Comparison of ENCODE assay signal across 8 cellular contexts in the genomic region with DNA sequence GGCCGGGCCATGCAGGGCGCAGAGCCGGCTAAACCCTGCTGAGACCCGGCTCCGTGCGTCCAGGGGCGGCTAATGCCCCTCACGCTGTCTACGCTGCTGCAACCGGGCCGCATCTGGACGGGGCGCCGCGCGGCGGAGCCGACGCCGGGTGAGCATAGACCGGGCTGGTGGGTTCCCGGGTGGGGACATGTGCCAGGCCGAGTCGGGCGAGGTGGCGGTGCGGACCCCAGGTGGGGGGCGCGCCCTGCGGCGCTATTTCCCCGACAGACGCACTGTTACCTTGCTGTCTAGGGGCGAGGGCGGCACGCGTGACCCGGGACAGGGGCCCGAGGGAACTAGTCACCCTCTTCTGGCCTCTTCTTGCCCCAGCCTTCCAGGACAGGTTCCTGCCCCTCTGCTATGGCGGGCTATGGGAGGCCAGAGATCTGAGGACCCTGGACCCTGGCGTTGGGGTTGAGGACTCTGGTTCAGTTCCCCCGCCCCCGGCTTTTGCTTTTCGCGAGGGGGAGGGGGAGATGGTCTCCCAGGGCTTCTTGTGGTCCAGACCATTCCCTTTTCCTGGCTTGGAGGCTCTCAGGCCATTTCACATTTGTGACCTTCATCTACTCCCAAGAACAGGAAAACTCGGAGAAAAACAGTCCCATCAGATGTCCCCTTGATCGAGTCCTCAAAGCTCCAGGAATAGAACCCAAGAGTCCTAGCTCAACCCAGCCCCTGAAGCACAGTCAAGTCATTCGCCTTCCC. TPM values are rescaled to one million over a fixed set of nuclear protein-coding genes. Genes with fewer than 3 reads are reported as not detected.
DNase-seq lines count a peak whose midpoint lies in the region; ATAC-seq and TF ChIP-seq lines count a peak whose summit lies in the region.

No MANE protein-coding gene starts in this region.

- ATAC-seq in HG03103 (IDR thresholded peaks at IDR 0.05; ENCODE audit: low read depth, unreplicated experiment) (peak; percentile 14), left cardiac atrium (peak; percentile 2 to 13), GM19452 (IDR thresholded peaks at IDR 0.05; ENCODE audit: unreplicated experiment) (no peak)

- DNase-seq in NCI-H82 (lab: John Stamatoyannopoulos, UW): peak; percentile 48
- DNase-seq in NCI-H82 treated with DMSO at 0.1 percent for 48 hours (lab: John Stamatoyannopoulos, UW; ENCODE audit: unreplicated experiment): no peak
- DNase-seq in activated CD4-positive, alpha-beta T cell treated with anti-CD3 and anti-CD28 coated beads, Interleukin-2, amount 50 U/mL, for 48 hours: peak; percentile 21 to 30
- DNase-seq in left cardiac atrium: no peak
- DNase-seq in retinal pigment epithelial cell (ENCODE audit: low read depth): no peak
- DNase-seq in KG1 (lab: John Stamatoyannopoulos, UW): no peak

- no peak for TF ChIP-seq CTCF in retinal pigment epithelial cell (conservative IDR thresholded peaks at IDR 0.05; ENCODE audit: low read depth, low read length)

- peak overlapping the region; percentile 67 for H3K4me3 ChIP-seq in retinal pigment epithelial cell (ENCODE audit: low read length)

- intact Hi-C loops in left cardiac atrium (cut with DNase I): loop anchor here in 1 of 2 donors (5.0 kb wide), 1 partner anchor 44 kb away; no protein-coding TSS in a partner anchor

RNA-seq across cellular contexts. Expression of a gene that starts 0.5 kb away (rescaled TPM):
- 10 to 100 TPM; 17.6 to 21.7 TPM for total RNA-seq in left cardiac atrium

RNA-seq across cellular contexts. Expression of a gene that starts 18.2 kb away (rescaled TPM):
- total RNA-seq in left cardiac atrium: 10 to 100 TPM; 21.2 to 27.7 TPM

RNA-seq across cellular contexts. Expression of a gene that starts 18.6 kb away (rescaled TPM):
- total RNA-seq in left cardiac atrium: 10 to 100 TPM; 23.0 to 26.6 TPM

RNA-seq across cellular contexts. Expression of a gene that starts 30.3 kb away (rescaled TPM):
- total RNA-seq in left cardiac atrium: 10 to 100 TPM; 49.8 to 58.0 TPM

Comparison
In these comparisons a context has a peak if more than half of its experiments do, and no peak if none do; other contexts are left out.
1. DNase-seq: peak in NCI-H82 (single experiment) and activated CD4-positive, alpha-beta T cell treated with anti-CD3 and anti-CD28 coated beads, Interleukin-2, amount 50 U/mL, for 48 hours (2 of 2); none in NCI-H82 treated with DMSO at 0.1 percent for 48 hours (single experiment), left cardiac atrium (single experiment), retinal pigment epithelial cell (single experiment) and KG1 (single experiment).